ENCODE assay signal across 7 cellular contexts in genomic region chr22:37804502-37804885, GRCh38. TPM values are rescaled to one million over a fixed set of nuclear protein-coding genes. Genes with fewer than 3 reads are reported as not detected.
DNase-seq lines count a peak whose midpoint lies in the region; ATAC-seq and TF ChIP-seq lines count a peak whose summit lies in the region.

No MANE protein-coding gene starts in this region.

- H3K27ac ChIP-seq in right cardiac atrium (ENCODE audit: low read length), result peak overlapping the region; percentile 95
- peak overlapping the region; percentile 56 to 97 (median 88) for H3K27ac ChIP-seq in skin epidermis

- H3K4me1 ChIP-seq in right cardiac atrium (ENCODE audit: control insufficient read depth, insufficient read depth, low read length), result peaks cover 5% of the 10 kb centered on the region

- WGBS in right cardiac atrium, result 4% methylated on average over 27 of the region's 27 CpGs

- ATAC-seq in right cardiac atrium (no peak), HG03039 (IDR thresholded peaks at IDR 0.05; ENCODE audit: unreplicated experiment) (no peak)

- TF ChIP-seq CTCF in WI38 (IDR thresholded peaks at IDR 0.05; ENCODE audit: low read depth, low read length), result no peak

- H3K27me3 ChIP-seq in H7 (ENCODE audit: control insufficient read depth, insufficient read depth, low read length), result peaks cover 48% of the 10 kb centered on the region
- H3K27me3 ChIP-seq in right cardiac atrium (ENCODE audit: control insufficient read depth, insufficient read depth), result no peaks in the 10 kb centered on the region

- peak overlapping the region; percentile 67 for H3K4me3 ChIP-seq in H7 (ENCODE audit: insufficient read depth, low read depth, low read length)
- H3K4me3 ChIP-seq in WI38 (ENCODE audit: low read depth, low read length), result peak overlapping the region; percentile 72
- peak overlapping the region; percentile 89 for H3K4me3 ChIP-seq in right cardiac atrium (ENCODE audit: low read length)
- peak overlapping the region; percentile 40 to 63 (median 52) for H3K4me3 ChIP-seq in skin epidermis

- intact Hi-C loops in right cardiac atrium (cut with DNase I), result no loop called here

- DNase-seq in H7 (peak; percentile 82), right cardiac atrium (peak in 2 of 3 donors; percentile 62 to 77), amniotic stem cell (lab: John Stamatoyannopoulos, UW) (no peak), G401 (ENCODE audit: low spot score) (no peak)

- H3K36me3 ChIP-seq in H7 (replicated peaks; ENCODE audit: control insufficient read depth, insufficient read depth, low read length), result no peaks in the 10 kb centered on the region

- no peaks in the 10 kb centered on the region for H3K9me3 ChIP-seq in right cardiac atrium (ENCODE audit: control insufficient read depth, low read length)

- in situ Hi-C loops in G401 (cut with HindIII; ENCODE audit: low sequenced_read_pairs), result no loop called here

RNA-seq across cellular contexts. Expression of gene GCAT, which starts 3.2 kb away (rescaled TPM):
- 35.1 and 45.0 TPM in 2 replicates for total RNA-seq in H7 (2014; rRNA removed; shearing (Covaris generic))
- total RNA-seq in right cardiac atrium, result 10 to 100 TPM; 10.3 to 20.2 (median 15.3) TPM
- polyA plus RNA-seq in right cardiac atrium, result 19.5 TPM
- total RNA-seq in G401 (2014; rRNA removed; shearing (Covaris generic)), result 35.6 and 44.6 TPM in 2 replicates

RNA-seq across cellular contexts. Expression of gene GALR3, which starts 18.7 kb away (rescaled TPM):
- total RNA-seq in H7 (2014; rRNA removed; shearing (Covaris generic)), result not detected in 2 replicates
- not detected for total RNA-seq in right cardiac atrium
- polyA plus RNA-seq in right cardiac atrium, result not detected
- not detected in 2 replicates for total RNA-seq in G401 (2014; rRNA removed; shearing (Covaris generic))

RNA-seq across cellular contexts. Expression of gene ANKRD54, which starts 39.6 kb away (rescaled TPM):
- total RNA-seq in H7 (2014; rRNA removed; shearing (Covaris generic)), result 16.9 and 25.2 TPM in 2 replicates
- 10 to 100 TPM; 10.9 to 16.5 (median 14.5) TPM for total RNA-seq in right cardiac atrium
- polyA plus RNA-seq in right cardiac atrium, result 12.1 TPM
- 41.7 and 46.3 TPM in 2 replicates for total RNA-seq in G401 (2014; rRNA removed; shearing (Covaris generic))

RNA-seq across cellular contexts. Expression of gene EIF3L, which starts 44.7 kb away (rescaled TPM):
- total RNA-seq in H7 (2014; rRNA removed; shearing (Covaris generic)), result 652 and 748 TPM in 2 replicates
- total RNA-seq in right cardiac atrium, result 100 to 1,000 TPM; 291 to 354 (median 334) TPM
- 144 TPM for polyA plus RNA-seq in right cardiac atrium
- total RNA-seq in G401 (2014; rRNA removed; shearing (Covaris generic)), result 595 and 685 TPM in 2 replicates

Comparison
In these comparisons a context has a peak if more than half of its experiments do, and no peak if none do; other contexts are left out.
1. DNase-seq: peak in H7 (single experiment) and right cardiac atrium (2 of 3); none in amniotic stem cell (single experiment) and G401 (single experiment).
2. Peak in every context shown above with its lines, with median percentiles within 50 percentile points of each other: H3K4me3 ChIP-seq.